ENCODE assay signal across 37 cellular contexts in genomic region chr1:37782491-37782890, GRCh38. TPM values are rescaled to one million over a fixed set of nuclear protein-coding genes. Genes with fewer than 3 reads are reported as not detected.
"Had no signal": no experiment of that assay in that cellular context is flagged by ENCODE, and none has a peak within 500 bp of the region (broad histone marks: within the 10 kb centered on the region; RNA-seq: fewer than 3 reads in every experiment).

No MANE protein-coding gene starts in this region.

- DNase-seq: Karpas-422, Kasumi-1, MM.1S, MV-4-11, NCI-H1048, NCI-H1092, NCI-H1092 treated with DMSO at 0.1 percent for 48 hours, NCI-H1105, NCI-H1105 treated with DMSO at 0.1 percent for 48 hours, NCI-H1417, NCI-H1417 treated with DMSO at 0.1 percent for 48 hours, NCI-H1436, NCI-H1436 treated with DMSO at 0.1 percent for 48 hours, NCI-H146, NCI-H1694, NCI-H1694 treated with DMSO at 0.1 percent for 48 hours, NCI-H187, NCI-H187 treated with DMSO at 0.1 percent for 48 hours, NCI-H1930, NCI-H2029, NCI-H2029 treated with DMSO at 0.1 percent for 48 hours, NCI-H2081, NCI-H2081 treated with DMSO at 0.1 percent for 48 hours, NCI-H2107, NCI-H2171, NCI-H2171 treated with DMSO at 0.1 percent for 48 hours, NCI-H2227 treated with DMSO at 0.1 percent for 48 hours, NCI-H226, NCI-H345, NCI-H446, NCI-H446 treated with DMSO at 0.1 percent for 48 hours, NCI-H510A, NCI-H510A treated with DMSO at 0.1 percent for 48 hours, NCI-H524, NCI-H524 treated with DMSO at 0.1 percent for 48 hours had no signal

RNA-seq across cellular contexts. Expression of gene EPHA10, which starts 17.6 kb away (rescaled TPM):
- total RNA-seq: LHCN-M2, M059J had no signal
